31 cellular contexts compared by ENCODE assay signal in genomic region chr2:3972377-3972776, GRCh38.
"Had no signal": no experiment of that assay in that cellular context is flagged by ENCODE, and none has a peak within 500 bp of the region (broad histone marks: within the 10 kb centered on the region; RNA-seq: fewer than 3 reads in every experiment).

No MANE protein-coding gene starts in this region.

- H3K4me1 ChIP-seq: adrenal gland, body of pancreas, breast epithelium, Peyer's patch, SJSA1 had no signal

- H3K9me3 ChIP-seq: adrenal gland, body of pancreas, breast epithelium, Peyer's patch, SK-N-SH had no signal

- H3K4me2 ChIP-seq: SK-N-SH had no signal

- H3K36me3 ChIP-seq: adrenal gland, breast epithelium, Peyer's patch, SJSA1 had no signal

- H3K27ac ChIP-seq: adrenal gland, body of pancreas, breast epithelium, Peyer's patch, SJSA1, VCaP had no signal

- ATAC-seq: activated naive CD4-positive, alpha-beta T cell treated with anti-CD3 and anti-CD28 coated beads, Interleukin-2, amount 50 U/mL, for 72 hours; activated T-cell treated with anti-CD3 and anti-CD28 coated beads, Interleukin-2, amount 50 U/mL, for 4 hours; body of pancreas; PC-3 had no signal

- H3K9ac ChIP-seq: SK-N-SH had no signal

- H3K4me3 ChIP-seq: adrenal gland, body of pancreas, breast epithelium, Peyer's patch, SJSA1 had no signal

- H3K27me3 ChIP-seq: adrenal gland, body of pancreas, Peyer's patch, SJSA1 had no signal

- DNase-seq: activated B cell treated with CpG ODN at 0.5 μM for 24 hours; activated CD4-positive, alpha-beta memory T cell treated with anti-CD3 and anti-CD28 coated beads for 36 hours; activated CD4-positive, alpha-beta T cell treated with anti-CD3 and anti-CD28 coated beads for 4 hours; activated CD4-positive, alpha-beta T cell treated with anti-CD3 and anti-CD28 coated beads, Interleukin-2, amount 50 U/mL, for 1 hour; activated CD4-positive, CD25-positive, alpha-beta regulatory T cell treated with anti-CD3 and anti-CD28 coated beads, Interleukin-2, amount 50 U/mL, for 72 hours; activated CD8-positive, alpha-beta memory T cell treated with anti-CD3 and anti-CD28 coated beads, Interleukin-2, amount 50 U/mL, for 4 hours; activated gamma-delta T cell treated with Interleukin-2 at 50 U/mL for 16 hours; activated naive CD4-positive, alpha-beta T cell treated with anti-CD3 and anti-CD28 coated beads for 36 hours; activated T-cell treated with anti-CD3 and anti-CD28 coated beads for 4 hours; activated T-cell treated with anti-CD3 and anti-CD28 coated beads, Interleukin-2, amount 50 U/mL, for 4 hours; adrenal gland; body of pancreas; NCI-H1092; NCI-H1436 treated with DMSO at 0.1 percent for 48 hours; NCI-H1694 treated with DMSO at 0.1 percent for 48 hours; NCI-H2029; NCI-H2107; NCI-H2171; NCI-H510A treated with DMSO at 0.1 percent for 48 hours; NCI-H526 treated with DMSO at 0.1 percent for 48 hours; NCI-H774; PC-3; Peyer's patch; RPMI8226; SHP77 treated with DMSO at 0.1 percent for 48 hours; SK-N-SH had no signal

- FAIRE-seq: astrocyte had no signal
